9 cellular contexts compared by ENCODE assay signal in the genomic region with DNA sequence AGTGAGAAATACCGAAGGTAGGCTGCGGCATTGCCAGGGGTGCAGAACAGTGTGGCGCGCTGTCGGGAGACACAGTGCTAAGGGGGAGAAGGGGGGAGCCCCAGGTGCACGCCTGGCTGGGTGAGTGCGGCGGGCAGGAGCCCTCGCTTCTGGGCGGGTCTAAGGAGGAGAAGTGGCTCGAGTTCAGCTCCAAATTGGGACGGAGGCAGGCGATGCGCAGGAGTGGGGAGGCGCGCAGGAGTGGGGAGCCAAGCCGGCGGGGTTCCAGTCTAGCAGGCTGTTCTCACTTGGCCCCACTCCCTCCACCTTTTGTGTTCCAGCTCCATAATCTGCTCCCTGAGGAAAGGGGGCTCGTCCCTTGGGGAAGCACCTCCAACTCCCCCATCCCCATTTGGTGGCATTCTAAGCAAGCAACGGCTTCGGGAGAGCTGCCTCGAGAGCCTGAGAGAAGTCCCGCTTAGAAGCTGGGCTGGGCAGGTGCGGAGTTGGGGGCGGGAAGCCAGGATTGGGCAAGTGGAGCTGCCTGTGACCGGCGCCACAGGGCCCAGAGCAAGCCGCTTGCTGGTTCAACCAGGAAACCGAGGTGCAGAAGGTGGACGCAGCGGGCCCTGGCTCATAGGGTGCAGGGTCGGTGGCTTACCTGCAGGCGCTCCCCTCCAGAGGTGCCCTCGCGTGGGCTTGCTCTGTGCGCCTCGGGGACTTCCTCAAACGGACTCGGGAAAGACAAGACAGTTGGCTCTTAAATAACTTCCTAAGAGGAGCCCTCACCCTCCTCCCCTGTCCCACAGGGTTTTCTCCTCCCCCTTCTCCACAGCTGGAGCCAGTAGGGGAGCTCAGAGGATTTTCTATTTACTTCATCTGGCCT. TPM values are rescaled to one million over a fixed set of nuclear protein-coding genes. Genes with fewer than 3 reads are reported as not detected.
DNase-seq lines count a peak whose midpoint lies in the region; ATAC-seq and TF ChIP-seq lines count a peak whose summit lies in the region.
"Had no signal": no experiment of that assay in that cellular context is flagged by ENCODE, and none has a peak within 500 bp of the region (broad histone marks: within the 10 kb centered on the region; RNA-seq: fewer than 3 reads in every experiment).

A gene (minus strand): TSS at position 716 of the 865 bp plus-strand sequence. CDS start 1,998 bp downstream, outside the sequence.

- no peaks in the 10 kb centered on the region for H4K20me1 ChIP-seq in osteoblast (ENCODE audit: insufficient read depth, low read length)

- H3K36me3 ChIP-seq in vagina (no peaks in the 10 kb centered on the region), osteoblast (ENCODE audit: insufficient read depth, low read length) (no peaks in the 10 kb centered on the region)

- no peak within 1 kb of the TSS for H2AFZ ChIP-seq in osteoblast (ENCODE audit: low read length)

- H3K4me1 Mint-ChIP-seq in activated naive CD8-positive, alpha-beta T cell treated with anti-CD3 and anti-CD28 coated beads, Interleukin-2, amount 10 ng/mL, durations not matched to agents 7 days and 5 days = peaks cover 2% of the 10 kb centered on the region
- H3K4me1 Mint-ChIP-seq in activated naive CD8-positive, alpha-beta T cell treated with anti-CD3 and anti-CD28 coated beads for 36 hours = no peaks in the 10 kb centered on the region
- peaks cover 57% of the 10 kb centered on the region for H3K4me1 Mint-ChIP-seq in dendritic cell treated with granulocyte-macrophage colony-stimulating factor and Interleukin-4, amounts not matched to agents 40 ng/mL and 50 ng/mL, for 4 days (ENCODE audit: low read depth)

- H3K36me3 Mint-ChIP-seq in activated naive CD8-positive, alpha-beta T cell treated with anti-CD3 and anti-CD28 coated beads, Interleukin-2, amount 10 ng/mL, durations not matched to agents 7 days and 5 days = no peaks in the 10 kb centered on the region
- H3K36me3 Mint-ChIP-seq in activated naive CD8-positive, alpha-beta T cell treated with anti-CD3 and anti-CD28 coated beads for 36 hours = no peaks in the 10 kb centered on the region
- peaks cover 57% of the 10 kb centered on the region for H3K36me3 Mint-ChIP-seq in dendritic cell treated with granulocyte-macrophage colony-stimulating factor and Interleukin-4, amounts not matched to agents 40 ng/mL and 50 ng/mL, for 4 days (ENCODE audit: low read depth)

- peak; percentile 39 for ATAC-seq in activated naive CD8-positive, alpha-beta T cell treated with anti-CD3 and anti-CD28 coated beads, Interleukin-2, amount 10 ng/mL, durations not matched to agents 7 days and 5 days (ENCODE audit: low read depth)
- ATAC-seq: Panc1 had no signal

- H3K9me3 ChIP-seq in vagina (no peaks in the 10 kb centered on the region), osteoblast (ENCODE audit: low read depth, low read length) (no peaks in the 10 kb centered on the region)

- no peak for DNase-seq in activated naive CD8-positive, alpha-beta T cell treated with anti-CD3 and anti-CD28 coated beads, Interleukin-2, amount 10 ng/mL, durations not matched to agents 7 days and 5 days
- DNase-seq in activated naive CD8-positive, alpha-beta T cell treated with anti-CD3 and anti-CD28 coated beads for 36 hours = no peak
- no peak for DNase-seq in mucosa of gallbladder (ENCODE audit: low spot score)
- no peak for DNase-seq in vagina (ENCODE audit: extremely low spot score in 2 of 2)
- no peak for DNase-seq in NCI-H82 (lab: John Stamatoyannopoulos, UW)
- DNase-seq in SHP77 treated with DMSO at 0.1 percent for 48 hours (lab: John Stamatoyannopoulos, UW) = no peak
- no peak for DNase-seq in osteoblast (ENCODE audit: insufficient read length, low spot score, missing footprints)

- H3K4me1 ChIP-seq in vagina (no peaks in the 10 kb centered on the region), osteoblast (ENCODE audit: insufficient read depth, low read length) (no peaks in the 10 kb centered on the region)

- H3K9me3 Mint-ChIP-seq in activated naive CD8-positive, alpha-beta T cell treated with anti-CD3 and anti-CD28 coated beads, Interleukin-2, amount 10 ng/mL, durations not matched to agents 7 days and 5 days = no peaks in the 10 kb centered on the region
- no peaks in the 10 kb centered on the region for H3K9me3 Mint-ChIP-seq in activated naive CD8-positive, alpha-beta T cell treated with anti-CD3 and anti-CD28 coated beads for 36 hours
- H3K9me3 Mint-ChIP-seq in dendritic cell treated with granulocyte-macrophage colony-stimulating factor and Interleukin-4, amounts not matched to agents 40 ng/mL and 50 ng/mL, for 4 days = peaks cover 6% of the 10 kb centered on the region

- no peak within 1 kb of the TSS for H3K27ac ChIP-seq in vagina
- no peak within 1 kb of the TSS for H3K27ac ChIP-seq in osteoblast (ENCODE audit: low read depth, low read length)

- no peak for TF ChIP-seq POLR2A in vagina (IDR thresholded peaks at IDR 0.05)

- TF ChIP-seq CTCF in vagina (IDR thresholded peaks at IDR 0.05) = no peak
- TF ChIP-seq CTCF in osteoblast (IDR thresholded peaks at IDR 0.05; ENCODE audit: extremely low read depth, low read depth, low read length) = no peak

- intact Hi-C loops in dendritic cell treated with granulocyte-macrophage colony-stimulating factor and Interleukin-4, amounts not matched to agents 40 ng/mL and 50 ng/mL, for 4 days (cut with micrococcal nuclease) = loop anchor here (5.0 kb wide), 1 partner anchor 227 kb away; no protein-coding TSS in a partner anchor
- intact Hi-C loops in vagina (cut with DNase I) = loop anchor here (10.0 kb wide), 1 partner anchor 865 kb away; no protein-coding TSS in a partner anchor

- peaks cover 61% of the 10 kb centered on the region for H3K27me3 Mint-ChIP-seq in activated naive CD8-positive, alpha-beta T cell treated with anti-CD3 and anti-CD28 coated beads, Interleukin-2, amount 10 ng/mL, durations not matched to agents 7 days and 5 days
- H3K27me3 Mint-ChIP-seq in activated naive CD8-positive, alpha-beta T cell treated with anti-CD3 and anti-CD28 coated beads for 36 hours = peaks cover 69% of the 10 kb centered on the region
- peaks cover 11% of the 10 kb centered on the region for H3K27me3 Mint-ChIP-seq in dendritic cell treated with granulocyte-macrophage colony-stimulating factor and Interleukin-4, amounts not matched to agents 40 ng/mL and 50 ng/mL, for 4 days

- no peak within 1 kb of the TSS for H3K4me3 ChIP-seq in vagina
- H3K4me3 ChIP-seq in osteoblast (ENCODE audit: insufficient read depth, low read length) = no peak within 1 kb of the TSS

- H3K27ac Mint-ChIP-seq in activated naive CD8-positive, alpha-beta T cell treated with anti-CD3 and anti-CD28 coated beads, Interleukin-2, amount 10 ng/mL, durations not matched to agents 7 days and 5 days = no peak within 1 kb of the TSS
- no peak within 1 kb of the TSS for H3K27ac Mint-ChIP-seq in activated naive CD8-positive, alpha-beta T cell treated with anti-CD3 and anti-CD28 coated beads for 36 hours
- H3K27ac Mint-ChIP-seq in dendritic cell treated with granulocyte-macrophage colony-stimulating factor and Interleukin-4, amounts not matched to agents 40 ng/mL and 50 ng/mL, for 4 days = peak within 1 kb of the TSS; percentile 96

- POLR2A ChIA-PET in activated naive CD8-positive, alpha-beta T cell treated with anti-CD3 and anti-CD28 coated beads, Interleukin-2, amount 10 ng/mL, durations not matched to agents 7 days and 5 days (lab: Charles Lee) = no interaction called here

- no peaks in the 10 kb centered on the region for H3K79me2 ChIP-seq in osteoblast (ENCODE audit: insufficient read depth, low read length)

- H3K27me3 ChIP-seq in vagina (no peaks in the 10 kb centered on the region), osteoblast (ENCODE audit: insufficient read depth, low read length) (no peaks in the 10 kb centered on the region)

- H3K4me2 ChIP-seq in osteoblast (ENCODE audit: insufficient read depth, low read length) = no peak within 1 kb of the TSS

- H3K4me3 Mint-ChIP-seq in activated naive CD8-positive, alpha-beta T cell treated with anti-CD3 and anti-CD28 coated beads, Interleukin-2, amount 10 ng/mL, durations not matched to agents 7 days and 5 days = no peak within 1 kb of the TSS
- H3K4me3 Mint-ChIP-seq in activated naive CD8-positive, alpha-beta T cell treated with anti-CD3 and anti-CD28 coated beads for 36 hours = no peak within 1 kb of the TSS
- H3K4me3 Mint-ChIP-seq in dendritic cell treated with granulocyte-macrophage colony-stimulating factor and Interleukin-4, amounts not matched to agents 40 ng/mL and 50 ng/mL, for 4 days = peak within 1 kb of the TSS; percentile 95

RNA-seq across cellular contexts. Expression of the gene that starts here (rescaled TPM):
- under 1 TPM; 0.25 to 0.34 TPM for total RNA-seq in activated naive CD8-positive, alpha-beta T cell treated with anti-CD3 and anti-CD28 coated beads, Interleukin-2, amount 10 ng/mL, durations not matched to agents 7 days and 5 days
- total RNA-seq in activated naive CD8-positive, alpha-beta T cell treated with anti-CD3 and anti-CD28 coated beads for 36 hours = not detected
- total RNA-seq in mucosa of gallbladder (55.1 TPM), vagina (58.4 TPM), osteoblast (under 0.01 TPM in 2 replicates)

Comparison
In these comparisons a context has a peak if more than half of its experiments do, and no peak if none do; other contexts are left out.
1. RNA of the gene that starts here (total RNA-seq): 58.4 TPM in vagina (single experiment) and 55.1 TPM in mucosa of gallbladder (single experiment); 0.25 to 0.34 TPM in activated naive CD8-positive, alpha-beta T cell treated with anti-CD3 and anti-CD28 coated beads, Interleukin-2, amount 10 ng/mL, durations not matched to agents 7 days and 5 days, not detected in activated naive CD8-positive, alpha-beta T cell treated with anti-CD3 and anti-CD28 coated beads for 36 hours and under 0.01 TPM in osteoblast; every median in the first group is over 10 times any median in the second.
2. Peak in ATAC-seq in activated naive CD8-positive, alpha-beta T cell treated with anti-CD3 and anti-CD28 coated beads, Interleukin-2, amount 10 ng/mL, durations not matched to agents 7 days and 5 days; RNA of the gene not detected or under 1 TPM.